ENCODE assay signal across 27 cellular contexts in the genomic region with DNA sequence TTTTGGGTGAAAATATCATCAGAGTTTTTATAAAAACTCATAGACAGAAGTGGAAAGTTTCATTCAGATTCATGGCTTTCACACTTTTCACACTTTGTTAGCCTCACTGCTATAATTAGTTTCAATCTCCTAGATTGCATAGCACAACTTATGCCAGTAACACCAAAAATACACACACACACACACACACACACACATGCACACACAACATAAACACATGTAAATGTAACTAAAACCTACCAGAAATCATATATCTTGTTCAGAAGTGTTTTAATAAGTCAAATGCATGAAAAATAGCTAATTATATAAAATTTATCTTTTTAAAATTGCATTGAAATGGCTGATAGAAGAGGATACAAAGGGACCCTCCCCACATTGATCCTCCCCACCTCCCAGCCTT.
"Had no signal": no experiment of that assay in that cellular context is flagged by ENCODE, and none has a peak within 500 bp of the region (broad histone marks: within the 10 kb centered on the region; RNA-seq: fewer than 3 reads in every experiment).

No MANE protein-coding gene starts in this region.

- H3K27ac ChIP-seq: stomach, suprapubic skin, testis, thoracic aorta, thyroid gland, tibial artery, tibial nerve, transverse colon, upper lobe of left lung, upper lobe of right lung, uterus, vagina had no signal

- H3K36me3 ChIP-seq: stomach, suprapubic skin, thoracic aorta, thyroid gland, tibial artery, tibial nerve, transverse colon, upper lobe of left lung, upper lobe of right lung, uterus, vagina had no signal

- FAIRE-seq: urothelium cell line had no signal

- H3K4me3 ChIP-seq: stomach, suprapubic skin, testis, thoracic aorta, thyroid gland, tibial artery, tibial nerve, transverse colon, upper lobe of left lung, upper lobe of right lung, uterus, vagina had no signal

- H3K27me3 ChIP-seq: stomach, suprapubic skin, testis, thyroid gland, tibial artery, tibial nerve, transverse colon, upper lobe of left lung, upper lobe of right lung, uterus, vagina had no signal

- DNase-seq: stimulated activated CD4-positive, alpha-beta T cell treated with anti-CD3 and anti-CD28 coated beads, Interleukin-2, amount 100 ng/mL, for 48 hours; stimulated activated CD4-positive, alpha-beta T cell treated with anti-CD3 and anti-CD28 coated beads, Interleukin-4, amount 100 ng/mL, for 1 hour; stimulated activated CD4-positive, alpha-beta T cell treated with anti-CD3 and anti-CD28 coated beads, Interleukin-4, amount 100 ng/mL, for 24 hours; stimulated activated CD4-positive, alpha-beta T cell treated with anti-CD3 and anti-CD28 coated beads, Interleukin-4, amount 100 ng/mL, for 4 hours; stimulated activated CD8-positive, alpha-beta memory T cell treated with anti-CD3 and anti-CD28 coated beads, Interleukin-4, amount 100 ng/mL, for 48 hours; stimulated activated naive B cell treated with anti-CD40 and anti-IgM and Interleukin-4, amounts not matched to agents 10 μg/mL and 1 μg/mL and 100 μg/mL, for 72 hours; stimulated activated naive CD4-positive, alpha-beta T cell; stimulated activated naive CD4-positive, alpha-beta T cell treated with Interleukin-2 at 50 U/mL for 16 hours; stimulated activated naive CD8-positive, alpha-beta T cell treated with anti-CD3 and anti-CD28 coated beads, Interleukin-15, amount 100 ng/mL, for 72 hours; stimulated activated naive CD8-positive, alpha-beta T cell treated with anti-CD3 and anti-CD28 coated beads, Interleukin-15, Interleukin-2, amounts not matched to agents 100 U/mL and 50 U/mL, for 24 hours; stomach; substantia nigra; testis; thyroid gland; tibial artery; transverse colon; trophoblast cell; upper lobe of left lung; upper lobe of right lung; uterus had no signal

- H3K4me1 ChIP-seq: stomach, suprapubic skin, testis, thyroid gland, tibial artery, tibial nerve, transverse colon, upper lobe of left lung, upper lobe of right lung, uterus, vagina had no signal

- H3K9me3 ChIP-seq: stomach, suprapubic skin, testis, thoracic aorta, thyroid gland, tibial artery, tibial nerve, transverse colon, upper lobe of left lung, upper lobe of right lung, uterus, vagina had no signal

- ATAC-seq: stimulated activated effector memory CD8-positive, alpha-beta T cell treated with anti-CD3 and anti-CD28 coated beads, Interleukin-12 subunit alpha, Interleukin-12 subunit beta, amount 100 ng/mL, for 72 hours; stimulated activated memory B cell treated with anti-CD40 and anti-IgM and Interleukin-4, amounts not matched to agents 10 μg/mL and 1 μg/mL and 100 μg/mL, for 72 hours; stimulated activated naive B cell treated with anti-CD40 and anti-IgM and Interleukin-4, amounts not matched to agents 10 μg/mL and 1 μg/mL and 100 μg/mL, for 72 hours; stimulated activated naive CD8-positive, alpha-beta T cell treated with anti-CD3 and anti-CD28 coated beads, Interleukin-15, amount 100 ng/mL, for 72 hours; stimulated activated naive CD8-positive, alpha-beta T cell treated with anti-CD3 and anti-CD28 coated beads, Interleukin-15, Interleukin-2, amounts not matched to agents 100 U/mL and 50 U/mL, for 24 hours; upper lobe of right lung had no signal
